ENCODE assay signal across 15 cellular contexts in the genomic region with DNA sequence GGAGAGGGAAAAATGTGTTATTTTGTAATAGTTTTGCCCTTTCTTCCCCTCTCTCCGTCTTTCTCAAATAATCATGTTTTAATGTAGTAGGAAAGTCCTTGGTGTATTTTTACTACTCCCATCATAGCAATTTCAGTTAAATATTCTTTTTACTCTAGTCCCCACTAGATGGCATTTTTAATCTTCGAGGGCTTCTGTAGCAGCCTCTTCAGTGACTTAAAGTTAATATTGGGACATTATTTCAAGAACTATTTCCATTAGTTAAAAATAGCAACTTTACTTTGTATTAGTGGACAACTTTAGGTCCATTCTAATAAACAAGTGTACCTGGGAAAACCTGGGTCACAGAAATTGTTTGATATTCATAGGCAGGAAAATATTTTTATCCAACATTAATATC. TPM values are rescaled to one million over a fixed set of nuclear protein-coding genes. Genes with fewer than 3 reads are reported as not detected.
DNase-seq lines count a peak whose midpoint lies in the region; ATAC-seq and TF ChIP-seq lines count a peak whose summit lies in the region.
"Had no signal": no experiment of that assay in that cellular context is flagged by ENCODE, and none has a peak within 500 bp of the region (broad histone marks: within the 10 kb centered on the region; RNA-seq: fewer than 3 reads in every experiment).

No MANE protein-coding gene starts in this region.

- peak; percentile 12 for TF ChIP-seq CTCF in AG09309 (IDR thresholded peaks at IDR 0.05; ENCODE audit: control insufficient read depth, insufficient read depth, low read depth, low read length, missing control alignments)
- TF ChIP-seq CTCF in VCaP (conservative IDR thresholded peaks at IDR 0.05), result peak; percentile 50

- no peak overlapping the region for H3K4me3 ChIP-seq in AG09309 (ENCODE audit: control insufficient read depth, low read depth, low read length)
- no peak overlapping the region for H3K4me3 ChIP-seq in Jurkat, Clone E6-1 (ENCODE audit: low read length)
- H3K4me3 ChIP-seq: cardiac muscle cell, neural progenitor cell, Peyer's patch had no signal

- DNase-seq in AG09309 (ENCODE audit: low read depth) (no peak), glomerular visceral epithelial cell (ENCODE audit: extremely low spot score) (peak; percentile 17), caudate nucleus (lab: John Stamatoyannopoulos, UW) (no peak), activated gamma-delta T cell treated with Interleukin-2 at 50 U/mL for 16 hours (no peak), A172 (ENCODE audit: low spot score) (no peak)
- peak; percentile 8 for DNase-seq in Jurkat, Clone E6-1 (ENCODE audit: low read depth, low spot score)
- DNase-seq: activated B cell treated with CpG ODN at 0.5 μM for 24 hours; activated T-cell treated with anti-CD3 and anti-CD28 coated beads, Interleukin-2, amount 50 U/mL, for 24 hours; H7; NCI-H2029 treated with DMSO at 0.1 percent for 48 hours; Peyer's patch had no signal

- ATAC-seq in HG02970 (IDR thresholded peaks at IDR 0.05; ENCODE audit: low FRiP score, unreplicated experiment), result no peak

- H3K27ac ChIP-seq in VCaP, result no peak overlapping the region
- no peak overlapping the region for H3K27ac ChIP-seq in caudate nucleus (ENCODE audit: low read depth, low read length)
- H3K27ac ChIP-seq: cardiac muscle cell, neural progenitor cell, Peyer's patch had no signal

RNA-seq across cellular contexts. Expression of gene EDRF1, which starts 23.0 kb away (rescaled TPM):
- polyA plus RNA-seq in Jurkat, Clone E6-1 (2012; ENCODE audit: insufficient read depth, insufficient read length), result 30.1 TPM
- 16.5 and 17.5 TPM in 2 replicates for total RNA-seq in A172 (2014; rRNA removed; shearing (Covaris generic))

RNA-seq across cellular contexts. Expression of gene MMP21, which starts 33.2 kb away (rescaled TPM):
- polyA plus RNA-seq in Jurkat, Clone E6-1 (2012; ENCODE audit: insufficient read depth, insufficient read length), result not detected
- total RNA-seq in A172 (2014; rRNA removed; shearing (Covaris generic)), result not detected in 2 replicates
- total RNA-seq: cardiac muscle cell, H7 had no signal
- polyA plus RNA-seq: cardiac muscle cell had no signal

RNA-seq across cellular contexts. Expression of gene TEX36, which starts 59.5 kb away (rescaled TPM):
- polyA plus RNA-seq in Jurkat, Clone E6-1 (2012; ENCODE audit: insufficient read depth, insufficient read length), result not detected
- total RNA-seq in A172 (2014; rRNA removed; shearing (Covaris generic)), result not detected in 2 replicates
- total RNA-seq: activated B cell treated with CpG ODN at 0.5 μM for 24 hours, cardiac muscle cell, H7, Peyer's patch had no signal
- polyA plus RNA-seq: cardiac muscle cell had no signal

Comparison
In these comparisons a context has a peak if more than half of its experiments do, and no peak if none do; other contexts are left out.
1. DNase-seq: peak in Jurkat, Clone E6-1 (single experiment) and glomerular visceral epithelial cell (single experiment); none in AG09309 (single experiment), caudate nucleus (0 of 61), activated gamma-delta T cell treated with Interleukin-2 at 50 U/mL for 16 hours (single experiment) and A172 (single experiment).